ENCODE assay signal across 15 cellular contexts in genomic region chr3:30553641-30554316, GRCh38. TPM values are rescaled to one million over a fixed set of nuclear protein-coding genes. Genes with fewer than 3 reads are reported as not detected.
A peak's percentile ranks its signal among the peaks of the same experiment; 100 is the strongest.
DNase-seq lines count a peak whose midpoint lies in the region; ATAC-seq and TF ChIP-seq lines count a peak whose summit lies in the region.
"Had no signal": no experiment of that assay in that cellular context is flagged by ENCODE, and none has a peak within 500 bp of the region (broad histone marks: within the 10 kb centered on the region; RNA-seq: fewer than 3 reads in every experiment).

No MANE protein-coding gene starts in this region.

- H3K36me3 ChIP-seq in IMR-90 (ENCODE audit: control insufficient read depth, insufficient read depth, low read length) (no peaks in the 10 kb centered on the region), endodermal cell (ENCODE audit: control insufficient read depth, insufficient read depth, low read length) (no peaks in the 10 kb centered on the region)

- no peaks in the 10 kb centered on the region for H3K36me3 Mint-ChIP-seq in endodermal cell (ENCODE audit: low read depth)
- H3K36me3 Mint-ChIP-seq in stimulated activated memory B cell treated with anti-CD40 and anti-IgM and Interleukin-4, amounts not matched to agents 10 μg/mL and 1 μg/mL and 100 μg/mL, for 72 hours = no peaks in the 10 kb centered on the region

- peak overlapping the region; percentile 2 for H3K27ac Mint-ChIP-seq in endodermal cell
- H3K27ac Mint-ChIP-seq in stimulated activated memory B cell treated with anti-CD40 and anti-IgM and Interleukin-4, amounts not matched to agents 10 μg/mL and 1 μg/mL and 100 μg/mL, for 72 hours = peak overlapping the region; percentile 37
- H3K27ac Mint-ChIP-seq: activated CD8-positive, alpha-beta memory T cell treated with anti-CD3 and anti-CD28 coated beads, Interleukin-2, amount 10 ng/mL, durations not matched to agents 7 days and 5 days had no signal

- DNase-seq in activated T-cell treated with anti-CD3 and anti-CD28 coated beads for 48 hours (ENCODE audit: low read depth) = peak; percentile 8
- DNase-seq in activated T-cell treated with anti-CD3 and anti-CD28 coated beads, Interleukin-2, amount 50 U/mL, for 1 hour = no peak
- DNase-seq in IMR-90 = peak; percentile 57
- no peak for DNase-seq in endodermal cell
- DNase-seq in Ammon's horn (ENCODE audit: low spot score) = no peak
- no peak for DNase-seq in lower leg skin (ENCODE audit: low spot score in 2 of 2)
- DNase-seq: activated CD8-positive, alpha-beta memory T cell treated with anti-CD3 and anti-CD28 coated beads, Interleukin-2, amount 10 ng/mL, durations not matched to agents 7 days and 5 days; Caco-2; cerebellar nuclear complex; mucosa of descending colon; NCI-H1694; nucleus accumbens; substantia nigra had no signal

- TF ChIP-seq POLR2A in IMR-90 (IDR thresholded peaks at IDR 0.05; ENCODE audit: low read depth, low read length) (no peak), lower leg skin (IDR thresholded peaks at IDR 0.05) (no peak)

- no CpG with 5 or more reads among the region's 4 CpGs for WGBS in IMR-90 (ENCODE audit: extremely low coverage in 2 of 2, insufficient read length in 1 of 2), 2 experiments
- WGBS in endodermal cell (ENCODE audit: insufficient coverage in 1 of 2, insufficient read length in 1 of 2), 2 experiments = 96 to 100% methylated on average over 2 to 4 of the region's 4 CpGs
- WGBS in lower leg skin, 2 donors = 77 to 83% methylated on average over 4 of the region's 4 CpGs

- TF ChIP-seq CTCF in IMR-90 (conservative IDR thresholded peaks at IDR 0.05; ENCODE audit: low read depth, low read length) (no peak), endodermal cell (conservative IDR thresholded peaks at IDR 0.05) (no peak), lower leg skin (IDR thresholded peaks at IDR 0.05) (no peak)

- H3K9me1 ChIP-seq in IMR-90 (ENCODE audit: insufficient read depth, low read length) = no peaks in the 10 kb centered on the region; the same call in 1 of the 2 replicates

- H3K27ac ChIP-seq in IMR-90 (ENCODE audit: insufficient read depth, low read length) = no peak overlapping the region
- H3K27ac ChIP-seq in endodermal cell (ENCODE audit: low read depth, low read length) = no peak overlapping the region

- ATAC-seq in IMR-90 (ENCODE audit: low read depth) (peak; percentile 70), HG03460 (IDR thresholded peaks at IDR 0.05; ENCODE audit: unreplicated experiment) (no peak)
- no peak for ATAC-seq in stimulated activated memory B cell treated with anti-CD40 and anti-IgM and Interleukin-4, amounts not matched to agents 10 μg/mL and 1 μg/mL and 100 μg/mL, for 72 hours
- ATAC-seq: activated CD8-positive, alpha-beta memory T cell treated with anti-CD3 and anti-CD28 coated beads, Interleukin-2, amount 10 ng/mL, durations not matched to agents 7 days and 5 days; mucosa of descending colon had no signal

- no peaks in the 10 kb centered on the region for H4K20me1 ChIP-seq in IMR-90 (ENCODE audit: insufficient read depth, low read length)

- no peaks in the 10 kb centered on the region for H3K27me3 ChIP-seq in IMR-90 (ENCODE audit: control insufficient read depth, insufficient read depth, low read length)
- no peaks in the 10 kb centered on the region for H3K27me3 ChIP-seq in endodermal cell (ENCODE audit: control insufficient read depth, insufficient read depth, low read length, poor library complexity, severe bottlenecking)

- TF ChIP-seq RAD21 in IMR-90 (IDR thresholded peaks at IDR 0.05; ENCODE audit: low read length) = no peak

- peaks cover 50% of the 10 kb centered on the region for H3K4me1 Mint-ChIP-seq in endodermal cell
- peaks cover 37% of the 10 kb centered on the region for H3K4me1 Mint-ChIP-seq in stimulated activated memory B cell treated with anti-CD40 and anti-IgM and Interleukin-4, amounts not matched to agents 10 μg/mL and 1 μg/mL and 100 μg/mL, for 72 hours

- H3K14ac ChIP-seq in IMR-90 (replicated peaks; ENCODE audit: low read depth, low read length) = no peak overlapping the region

- intact Hi-C loops in IMR-90 (cut with micrococcal nuclease) (no loop called here), lower leg skin (cut with DNase I; ENCODE audit: low total_unique reads) (no loop called here)

- CTCF ChIA-PET in IMR-90 (lab: Yijun Ruan, JAX) = no interaction called here

- peaks cover 2% of the 10 kb centered on the region for H3K9me3 Mint-ChIP-seq in endodermal cell
- H3K9me3 Mint-ChIP-seq in stimulated activated memory B cell treated with anti-CD40 and anti-IgM and Interleukin-4, amounts not matched to agents 10 μg/mL and 1 μg/mL and 100 μg/mL, for 72 hours = peaks cover 3% of the 10 kb centered on the region

- H3K9ac ChIP-seq in IMR-90 (ENCODE audit: low read depth, low read length) (no peak overlapping the region), endodermal cell (ENCODE audit: extremely low read depth, low read length, poor library complexity, severe bottlenecking) (no peak overlapping the region)

- H3K4me3 ChIP-seq in IMR-90 (ENCODE audit: insufficient read depth, low read depth, low read length) (no peak overlapping the region), endodermal cell (ENCODE audit: low read length) (no peak overlapping the region), lower leg skin (ENCODE audit: low read depth, poor library complexity, severe bottlenecking) (no peak overlapping the region)
- H3K4me3 ChIP-seq: mucosa of descending colon had no signal

- H3K4me2 ChIP-seq in IMR-90 (ENCODE audit: low read depth, low read length) = no peak overlapping the region

- H3K9me3 ChIP-seq in IMR-90 (ENCODE audit: control insufficient read depth, insufficient read depth, low read length) (no peaks in the 10 kb centered on the region; the same call in 1 of the 2 replicates), endodermal cell (ENCODE audit: control insufficient read depth, low read length) (no peaks in the 10 kb centered on the region)
- H3K9me3 ChIP-seq: Caco-2, mucosa of descending colon had no signal

- no peak overlapping the region for H4K91ac ChIP-seq in IMR-90 (ENCODE audit: insufficient read depth, low read depth, low read length)

- no peak overlapping the region for H2BK120ac ChIP-seq in IMR-90 (ENCODE audit: low read depth, low read length)

- in situ Hi-C loops in IMR-90 (cut with MboI; ENCODE audit: low sequenced_read_pairs) = no loop called here

- no peak overlapping the region for H3K4me3 Mint-ChIP-seq in endodermal cell
- no peak overlapping the region for H3K4me3 Mint-ChIP-seq in stimulated activated memory B cell treated with anti-CD40 and anti-IgM and Interleukin-4, amounts not matched to agents 10 μg/mL and 1 μg/mL and 100 μg/mL, for 72 hours
- H3K4me3 Mint-ChIP-seq: activated CD8-positive, alpha-beta memory T cell treated with anti-CD3 and anti-CD28 coated beads, Interleukin-2, amount 10 ng/mL, durations not matched to agents 7 days and 5 days had no signal

- POLR2A ChIA-PET in IMR-90 (lab: Charles Lee; ENCODE audit: unreplicated experiment) = no interaction called here

- H2BK5ac ChIP-seq in IMR-90 (ENCODE audit: low read depth, low read length, poor library complexity, severe bottlenecking) = no peak overlapping the region

- H3K4me1 ChIP-seq in IMR-90 (ENCODE audit: control insufficient read depth, insufficient read depth, low read length) (peaks cover 2% of the 10 kb centered on the region; the same call in 1 of the 2 replicates), endodermal cell (ENCODE audit: control insufficient read depth, insufficient read depth, low read length) (no peaks in the 10 kb centered on the region)

- no peak overlapping the region for H3K23ac ChIP-seq in IMR-90 (ENCODE audit: low read depth, low read length)

- H3K56ac ChIP-seq in IMR-90 (ENCODE audit: extremely low read depth, insufficient read depth, low read length) = no peak overlapping the region

- no peak overlapping the region for H2AK5ac ChIP-seq in IMR-90 (ENCODE audit: low read depth, low read length)

- H3K79me1 ChIP-seq in IMR-90 (ENCODE audit: low read depth in 1 of 2, low read length in 2 of 2) = no peaks in the 10 kb centered on the region

- no peak overlapping the region for H3K4ac ChIP-seq in IMR-90 (ENCODE audit: low read depth, low read length)

- no peaks in the 10 kb centered on the region for H3K27me3 Mint-ChIP-seq in endodermal cell (ENCODE audit: insufficient read depth)
- no peaks in the 10 kb centered on the region for H3K27me3 Mint-ChIP-seq in stimulated activated memory B cell treated with anti-CD40 and anti-IgM and Interleukin-4, amounts not matched to agents 10 μg/mL and 1 μg/mL and 100 μg/mL, for 72 hours
- H3K27me3 Mint-ChIP-seq: activated CD8-positive, alpha-beta memory T cell treated with anti-CD3 and anti-CD28 coated beads, Interleukin-2, amount 10 ng/mL, durations not matched to agents 7 days and 5 days had no signal

- H3K18ac ChIP-seq in IMR-90 (ENCODE audit: low read depth, low read length) = no peak overlapping the region

- no peak overlapping the region for H4K5ac ChIP-seq in IMR-90 (ENCODE audit: low read depth, low read length)

- no TSS peak for BruUV-seq in IMR-90 (replicated peaks; lab: Mats Ljungman, UMichigan)

- H2AFZ ChIP-seq in IMR-90 (replicated peaks; ENCODE audit: low read length, poor library complexity) = no peak overlapping the region

- no peak overlapping the region for H2AK9ac ChIP-seq in IMR-90 (replicated peaks; ENCODE audit: low read depth, low read length, poor library complexity)

- no peak overlapping the region for H2BK20ac ChIP-seq in IMR-90 (ENCODE audit: low read depth, low read length)

- H2BK15ac ChIP-seq in IMR-90 (ENCODE audit: low read depth, low read length) = no peak overlapping the region

- dilution Hi-C loops in IMR-90 (cut with HindIII; ENCODE audit: low sequenced_read_pairs, unreplicated experiment) = no loop called here

- H4K8ac ChIP-seq in IMR-90 (ENCODE audit: low read depth in 2 of 2, low read length in 2 of 2) = no peak overlapping the region

TF ChIP-seq in IMR-90, 13 proteins besides CTCF, POLR2A, EP300 and RAD21 (continues in another document):
- TF ChIP-seq ELK1 (IDR thresholded peaks at IDR 0.05; ENCODE audit: borderline replicate concordance, low read depth, low read length) = no peak
- TF ChIP-seq MAZ (IDR thresholded peaks at IDR 0.05; ENCODE audit: borderline replicate concordance, low read depth, low read length) = no peak

RNA-seq across cellular contexts. Expression of gene TGFBR2, which starts 52.6 kb away (rescaled TPM):
- total RNA-seq in IMR-90 (2012; rRNA removed) (87.5 and 89.7 TPM in 2 replicates), endodermal cell (1 to 10 TPM; 6.0 to 9.6 TPM), lower leg skin (100 to 1,000 TPM in 1 of 4 donors, 10 to 100 TPM in 3; 57.8 to 109 (median 71.4) TPM)
- 58.1 and 63.7 TPM in 2 replicates for polyA plus RNA-seq in IMR-90 (2012; rRNA removed)
- 34.9 and 52.0 TPM in 2 replicates for polyA plus RNA-seq in IMR-90 (2012; cell fraction: cytosol; rRNA removed)
- 17.3 and 35.9 TPM in 2 replicates for polyA plus RNA-seq in IMR-90 (2012; cell fraction: nucleus; rRNA removed; ENCODE audit: low replicate concordance)
- polyA plus RNA-seq in endodermal cell (2013, experiment 1 of 2) = 3.9 TPM
- 3.6 TPM for polyA plus RNA-seq in endodermal cell (2013, experiment 2 of 2)

Comparison
In these comparisons a context has a peak if more than half of its experiments do, and no peak if none do; other contexts are left out.
1. DNase-seq: peak in activated T-cell treated with anti-CD3 and anti-CD28 coated beads for 48 hours (single experiment) and IMR-90 (single experiment); none in activated T-cell treated with anti-CD3 and anti-CD28 coated beads, Interleukin-2, amount 50 U/mL, for 1 hour (single experiment), endodermal cell (single experiment), Ammon's horn (single experiment) and lower leg skin (0 of 2).